Comparison of ENCODE assay signal across 23 cellular contexts in genomic region chr2:66596229-66596628, GRCh38.
DNase-seq lines count a peak whose midpoint lies in the region; ATAC-seq and TF ChIP-seq lines count a peak whose summit lies in the region.
"Had no signal": no experiment of that assay in that cellular context is flagged by ENCODE, and none has a peak within 500 bp of the region (broad histone marks: within the 10 kb centered on the region; RNA-seq: fewer than 3 reads in every experiment).

No MANE protein-coding gene starts in this region.

- no peak overlapping the region for H3K4me3 ChIP-seq in mammary epithelial cell (replicated peaks in 1 of 3; ENCODE audit: insufficient read depth in 1 of 3, low read depth in 2 of 3, low read length in 3 of 3)
- no peak overlapping the region for H3K4me3 ChIP-seq in breast epithelium
- H3K4me3 ChIP-seq in SJCRH30 = no peak overlapping the region
- H3K4me3 ChIP-seq: lower lobe of right lung, tibial artery had no signal

- H3K79me2 ChIP-seq in mammary epithelial cell (ENCODE audit: insufficient read depth, low read length) = no peaks in the 10 kb centered on the region

- no peak overlapping the region for H3K27ac ChIP-seq in mammary epithelial cell (ENCODE audit: insufficient read depth, low read depth, low read length)
- H3K27ac ChIP-seq in breast epithelium = no peak overlapping the region
- H3K27ac ChIP-seq in SJCRH30 = no peak overlapping the region
- H3K27ac ChIP-seq: 22Rv1, lower lobe of right lung, neutrophil, RWPE1, tibial artery had no signal

- in situ Hi-C loops in mammary epithelial cell (cut with MboI; ENCODE audit: low sequenced_read_pairs in 2 of 2) = loop anchor here in 1 of 2 donors (25.0 kb wide), 1 partner anchor 716 kb away; no protein-coding TSS in a partner anchor

- H3K36me3 ChIP-seq in mammary epithelial cell (ENCODE audit: insufficient read depth, low read length) (no peaks in the 10 kb centered on the region), breast epithelium (no peaks in the 10 kb centered on the region), SJCRH30 (no peaks in the 10 kb centered on the region; the same call in 1 of the 2 replicates)
- H3K36me3 ChIP-seq: lower lobe of right lung, neutrophil, tibial artery had no signal

- DNase-seq in mammary epithelial cell (peak; percentile 31), breast epithelium (ENCODE audit: low spot score in 2 of 2) (no peak), dedifferentiated amniotic fluid mesenchymal stem cell (ENCODE audit: extremely low spot score) (peak; percentile 22), left kidney (ENCODE audit: low read depth, low spot score) (peak; percentile 51), GM10266 (ENCODE audit: extremely low spot score) (no peak), SJCRH30 (no peak)
- no peak for DNase-seq in activated CD4-positive, alpha-beta T cell treated with anti-CD3 and anti-CD28 coated beads, Interleukin-2, amount 50 U/mL, for 4 hours
- DNase-seq: activated CD4-positive, alpha-beta T cell treated with anti-CD3 and anti-CD28 coated beads, Interleukin-2, amount 50 U/mL, for 48 hours; activated effector memory CD4-positive, alpha-beta T cell treated with Interleukin-2 at 50 U/mL for 16 hours; activated naive CD8-positive, alpha-beta T cell treated with anti-CD3 and anti-CD28 coated beads, Interleukin-2, amount 50 U/mL, for 24 hours; AML-193; cortex of kidney; DMS53; head of caudate nucleus; lower lobe of right lung; NCI-H2107; NCI-H526; stimulated activated CD4-positive, alpha-beta T cell treated with anti-CD3 and anti-CD28 coated beads, Interleukin-4, amount 100 ng/mL, for 24 hours; tibial artery had no signal

- H2AFZ ChIP-seq in mammary epithelial cell (ENCODE audit: low read depth, low read length) = no peak overlapping the region

- peaks cover 2% of the 10 kb centered on the region for H3K27me3 ChIP-seq in mammary epithelial cell (ENCODE audit: insufficient read depth, low read length)
- H3K27me3 ChIP-seq in breast epithelium = no peaks in the 10 kb centered on the region
- H3K27me3 ChIP-seq in SJCRH30 = peaks cover 5% of the 10 kb centered on the region
- H3K27me3 ChIP-seq: neutrophil, tibial artery had no signal

- TF ChIP-seq CTCF in mammary epithelial cell (conservative IDR thresholded peaks at IDR 0.05 in 1 of 2, IDR thresholded peaks at IDR 0.05 in 1 of 2; ENCODE audit: extremely low read depth in 1 of 2, insufficient read depth in 1 of 2, low read depth in 1 of 2, low read length in 2 of 2) (no peak), breast epithelium (IDR thresholded peaks at IDR 0.05) (no peak), GM10266 (IDR thresholded peaks at IDR 0.05; ENCODE audit: control insufficient read depth, insufficient read depth, low read depth, missing control alignments) (no peak)

- WGBS in mammary epithelial cell (ENCODE audit: low coverage, missing lambda C conversion rate) = 97% methylated on average over 3 of the region's 3 CpGs

- H3K9me3 ChIP-seq in mammary epithelial cell (replicated peaks; ENCODE audit: insufficient read depth, low read length) (no peaks in the 10 kb centered on the region), breast epithelium (no peaks in the 10 kb centered on the region), SJCRH30 (replicated peaks) (no peaks in the 10 kb centered on the region)
- H3K9me3 ChIP-seq: lower lobe of right lung, neutrophil, tibial artery had no signal

- H3K9ac ChIP-seq in mammary epithelial cell (ENCODE audit: insufficient read depth, low read length) = no peak overlapping the region

- H3K4me2 ChIP-seq in mammary epithelial cell (ENCODE audit: insufficient read depth, low read depth, low read length) = no peak overlapping the region

- CTCF ChIA-PET in mammary epithelial cell (lab: Charles Lee; ENCODE audit: low non-redundant PET) = interaction anchor here (0.5 kb wide), 1 partner anchor 419 kb away, joined by 3 read pairs; no protein-coding TSS in a partner anchor

- TF ChIP-seq POLR2A in breast epithelium (IDR thresholded peaks at IDR 0.05) = no peak

- BruUV-seq in mammary epithelial cell (replicated peaks; lab: Mats Ljungman, UMichigan) = no TSS peak

- dilution Hi-C loops in mammary epithelial cell (cut with HindIII; ENCODE audit: low sequenced_read_pairs) = no loop called here

- ATAC-seq in GM18909 (IDR thresholded peaks at IDR 0.05; ENCODE audit: poor library complexity, unreplicated experiment) = no peak
- ATAC-seq: activated naive CD8-positive, alpha-beta T cell treated with anti-CD3 and anti-CD28 coated beads, Interleukin-2, amount 50 U/mL, for 24 hours; lower lobe of right lung had no signal

- no peaks in the 10 kb centered on the region for H4K20me1 ChIP-seq in mammary epithelial cell (ENCODE audit: insufficient read depth, low read length)

- intact Hi-C loops in mammary epithelial cell (cut with micrococcal nuclease) (no loop called here), breast epithelium (cut with DNase I; ENCODE audit: low total_unique reads) (no loop called here)

- H3K4me1 ChIP-seq in mammary epithelial cell (ENCODE audit: insufficient read depth, low read length) = no peaks in the 10 kb centered on the region
- H3K4me1 ChIP-seq in breast epithelium = no peaks in the 10 kb centered on the region
- no peaks in the 10 kb centered on the region for H3K4me1 ChIP-seq in SJCRH30
- H3K4me1 ChIP-seq: lower lobe of right lung had no signal

Comparison
In these comparisons a context has a peak if more than half of its experiments do, and no peak if none do; other contexts are left out.
1. DNase-seq: peak in mammary epithelial cell (single experiment), dedifferentiated amniotic fluid mesenchymal stem cell (single experiment) and left kidney (single experiment); none in breast epithelium (0 of 2), GM10266 (single experiment), activated CD4-positive, alpha-beta T cell treated with anti-CD3 and anti-CD28 coated beads, Interleukin-2, amount 50 U/mL, for 4 hours (0 of 2) and SJCRH30 (0 of 2).